In genomic region chr4:100836929-100837328, GRCh38 we compare ENCODE assay signal across 20 cellular contexts.
DNase-seq lines count a peak whose midpoint lies in the region; ATAC-seq and TF ChIP-seq lines count a peak whose summit lies in the region.
"Had no signal": no experiment of that assay in that cellular context is flagged by ENCODE, and none has a peak within 500 bp of the region (broad histone marks: within the 10 kb centered on the region; RNA-seq: fewer than 3 reads in every experiment).

No MANE protein-coding gene starts in this region.

- peak; percentile 44 for ATAC-seq in left lobe of liver
- ATAC-seq in GM18873 (IDR thresholded peaks at IDR 0.05; ENCODE audit: low FRiP score, unreplicated experiment): no peak
- ATAC-seq: T-cell had no signal

- H3K27ac ChIP-seq in thyroid gland: no peak overlapping the region
- H3K27ac ChIP-seq: HL-60, KMS-11 had no signal

- TF ChIP-seq POLR2A in thyroid gland (IDR thresholded peaks at IDR 0.05): no peak

- H3K9me3 ChIP-seq in thyroid gland: no peaks in the 10 kb centered on the region
- H3K9me3 ChIP-seq: SK-N-SH had no signal

- WGBS in thyroid gland, 2 donors: 8 to 33% methylated on average over 1 of the region's 1 CpG

- no peaks in the 10 kb centered on the region for H3K36me3 ChIP-seq in thyroid gland

- TF ChIP-seq CTCF in thyroid gland (IDR thresholded peaks at IDR 0.05): no peak

- peak; percentile 29 for DNase-seq in DMS53 (lab: John Stamatoyannopoulos, UW)
- DNase-seq in NCI-H128 (lab: John Stamatoyannopoulos, UW; ENCODE audit: unreplicated experiment): peak; percentile 49
- peak; percentile 24 for DNase-seq in SK-N-DZ (ENCODE audit: low spot score)
- no peak for DNase-seq in left lobe of liver (ENCODE audit: low spot score)
- no peak for DNase-seq in NCI-H2029 treated with DMSO at 0.1 percent for 48 hours (lab: John Stamatoyannopoulos, UW)
- no peak for DNase-seq in 8988T
- DNase-seq in thyroid gland: no peak
- DNase-seq: C1 segment of cervical spinal cord; CD8-positive, alpha-beta memory T cell; DMS79 treated with DMSO at 0.1 percent for 48 hours; H9; MV-4-11; NCI-H2029; NCI-H774; SHP77; SK-N-SH; T-cell had no signal

- intact Hi-C loops in thyroid gland (cut with DNase I): no loop called here

- H3K4me3 ChIP-seq in thyroid gland (replicated peaks in 1 of 3): no peak overlapping the region

- H3K27me3 ChIP-seq in thyroid gland: no peaks in the 10 kb centered on the region

- no peaks in the 10 kb centered on the region for H3K4me1 ChIP-seq in thyroid gland

Comparison
In these comparisons a context has a peak if more than half of its experiments do, and no peak if none do; other contexts are left out.
1. DNase-seq: peak in DMS53 (single experiment), NCI-H128 (single experiment) and SK-N-DZ (single experiment); none in left lobe of liver (single experiment), NCI-H2029 treated with DMSO at 0.1 percent for 48 hours (single experiment), 8988T (single experiment) and thyroid gland (0 of 2).